12 cellular contexts compared by ENCODE assay signal in genomic region chr17:63399856-63400255, GRCh38. TPM values are rescaled to one million over a fixed set of nuclear protein-coding genes. Genes with fewer than 3 reads are reported as not detected.
DNase-seq lines count a peak whose midpoint lies in the region; ATAC-seq, FAIRE-seq and TF ChIP-seq lines count a peak whose summit lies in the region.
"Had no signal": no experiment of that assay in that cellular context is flagged by ENCODE, and none has a peak within 500 bp of the region (broad histone marks: within the 10 kb centered on the region; RNA-seq: fewer than 3 reads in every experiment).

No MANE protein-coding gene starts in this region.

- H3K27ac ChIP-seq in kidney (ENCODE audit: low read depth in 2 of 2, low read length in 2 of 2) (no peak overlapping the region), small intestine (ENCODE audit: low read depth in 1 of 2, low read length in 1 of 2) (peak overlapping the region in 1 of 2 donors; percentile 14), prostate gland (no peak overlapping the region)
- H3K27ac ChIP-seq: cardiac muscle cell had no signal

- CTCF ChIA-PET in GM10248 (lab: Yijun Ruan, JAX): interaction anchor here (1.6 kb wide), 1 partner anchor 19 kb away, joined by 5 read pairs; no protein-coding TSS in a partner anchor

- FAIRE-seq in HTR-8/SVneo (lab: Jason Lieb, UNC) (peak; percentile 73), kidney (lab: Jason Lieb, UNC) (no peak), small intestine (lab: Jason Lieb, UNC) (no peak)

- H3K36me3 ChIP-seq in kidney (ENCODE audit: control insufficient read depth in 1 of 2, insufficient read depth in 2 of 2, low read length in 2 of 2) (peaks cover 0 to 8% of the 10 kb centered on the region in 2 donors), small intestine (ENCODE audit: control insufficient read depth in 2 of 2, insufficient read depth in 2 of 2, low read length in 2 of 2) (no peaks in the 10 kb centered on the region), prostate gland (no peaks in the 10 kb centered on the region)

- 57 to 88% (median 87%) methylated on average over 4 of the region's 4 CpGs for WGBS in small intestine, 3 donors
- WGBS in prostate gland: 51% methylated on average over 4 of the region's 4 CpGs

- no peak for TF ChIP-seq POLR2A in prostate gland (IDR thresholded peaks at IDR 0.05)

- intact Hi-C loops in kidney (cut with DNase I): loop anchor here (10.0 kb wide), 1 partner anchor 315 kb away; no protein-coding TSS in a partner anchor
- intact Hi-C loops in prostate gland (cut with DNase I): no loop called here

- no peaks in the 10 kb centered on the region for H3K27me3 Mint-ChIP-seq in brain
- H3K27me3 Mint-ChIP-seq: activated CD8-positive, alpha-beta memory T cell treated with anti-CD3 and anti-CD28 coated beads, Interleukin-2, amount 10 ng/mL, durations not matched to agents 7 days and 5 days had no signal

- H3K4me3 ChIP-seq in kidney (ENCODE audit: low read length in 2 of 2) (no peak overlapping the region), small intestine (ENCODE audit: low read depth in 1 of 2, low read length in 2 of 2) (no peak overlapping the region), prostate gland (no peak overlapping the region)
- H3K4me3 ChIP-seq: cardiac muscle cell, skin epidermis had no signal

- peak overlapping the region in 4 of 5 experiments; percentile 36 to 93 (median 70) for H3K27ac Mint-ChIP-seq in brain
- H3K27ac Mint-ChIP-seq: activated CD8-positive, alpha-beta memory T cell treated with anti-CD3 and anti-CD28 coated beads, Interleukin-2, amount 10 ng/mL, durations not matched to agents 7 days and 5 days; stimulated activated effector memory CD8-positive, alpha-beta T cell treated with anti-CD3 and anti-CD28 coated beads, Interleukin-12 subunit alpha, Interleukin-12 subunit beta, amount 100 ng/mL, for 72 hours had no signal

- H3K27me3 ChIP-seq in small intestine (ENCODE audit: control insufficient read depth in 2 of 2, insufficient read depth in 2 of 2, low read length in 2 of 2) (no peaks in the 10 kb centered on the region), prostate gland (replicated peaks; ENCODE audit: insufficient read depth) (no peaks in the 10 kb centered on the region)
- H3K27me3 ChIP-seq: cardiac muscle cell had no signal

- peaks cover 51% of the 10 kb centered on the region for H3K4me1 Mint-ChIP-seq in brain
- H3K4me1 Mint-ChIP-seq: stimulated activated effector memory CD8-positive, alpha-beta T cell treated with anti-CD3 and anti-CD28 coated beads, Interleukin-12 subunit alpha, Interleukin-12 subunit beta, amount 100 ng/mL, for 72 hours had no signal

- TF ChIP-seq CTCF in brain (conservative IDR thresholded peaks at IDR 0.05) (no peak), kidney (IDR thresholded peaks at IDR 0.05; ENCODE audit: borderline replicate concordance, extremely low read depth, insufficient read depth) (no peak), prostate gland (IDR thresholded peaks at IDR 0.05) (no peak), GM10248 (IDR thresholded peaks at IDR 0.05; ENCODE audit: control extremely low read depth, extremely low read depth, low read depth, missing control alignments) (no peak)

- peak overlapping the region in 3 of 5 experiments; percentile 6 to 36 (median 12) for H3K4me3 Mint-ChIP-seq in brain
- H3K4me3 Mint-ChIP-seq: activated CD8-positive, alpha-beta memory T cell treated with anti-CD3 and anti-CD28 coated beads, Interleukin-2, amount 10 ng/mL, durations not matched to agents 7 days and 5 days; stimulated activated effector memory CD8-positive, alpha-beta T cell treated with anti-CD3 and anti-CD28 coated beads, Interleukin-12 subunit alpha, Interleukin-12 subunit beta, amount 100 ng/mL, for 72 hours had no signal

- H3K4me1 ChIP-seq in kidney (ENCODE audit: control insufficient read depth in 1 of 2, insufficient read depth in 1 of 2, low read depth in 1 of 2, low read length in 2 of 2) (peaks cover 0 to 6% of the 10 kb centered on the region in 2 donors), small intestine (ENCODE audit: control insufficient read depth in 2 of 2, insufficient read depth in 1 of 2, low read depth in 1 of 2, low read length in 1 of 2) (no peaks in the 10 kb centered on the region), prostate gland (replicated peaks) (no peaks in the 10 kb centered on the region)

- DNase-seq in HTR-8/SVneo (ENCODE audit: insufficient read length, low spot score): no peak
- DNase-seq in kidney: peak; percentile 79
- peak; percentile 13 for DNase-seq in small intestine
- DNase-seq in prostate gland (ENCODE audit: low spot score): no peak
- no peak for DNase-seq in GM10248 (ENCODE audit: extremely low spot score)
- DNase-seq: activated CD8-positive, alpha-beta memory T cell treated with anti-CD3 and anti-CD28 coated beads, Interleukin-2, amount 10 ng/mL, durations not matched to agents 7 days and 5 days had no signal

- H3K9ac ChIP-seq in kidney (ENCODE audit: low read length in 2 of 2): no peak overlapping the region

- H3K36me3 Mint-ChIP-seq in brain: peaks cover 65% of the 10 kb centered on the region
- H3K36me3 Mint-ChIP-seq: activated CD8-positive, alpha-beta memory T cell treated with anti-CD3 and anti-CD28 coated beads, Interleukin-2, amount 10 ng/mL, durations not matched to agents 7 days and 5 days had no signal

- POLR2A ChIA-PET in GM10248 (lab: Yijun Ruan, JAX): no interaction called here

- H3K9me3 ChIP-seq in kidney (ENCODE audit: control insufficient read depth in 1 of 2, low read length in 2 of 2): no peaks in the 10 kb centered on the region
- no peaks in the 10 kb centered on the region for H3K9me3 ChIP-seq in small intestine (ENCODE audit: control insufficient read depth, low read depth)
- H3K9me3 ChIP-seq in prostate gland: no peaks in the 10 kb centered on the region

- H3K9me3 Mint-ChIP-seq in brain: no peaks in the 10 kb centered on the region
- H3K9me3 Mint-ChIP-seq: stimulated activated effector memory CD8-positive, alpha-beta T cell treated with anti-CD3 and anti-CD28 coated beads, Interleukin-12 subunit alpha, Interleukin-12 subunit beta, amount 100 ng/mL, for 72 hours had no signal

- no peak for ATAC-seq in GM19455 (IDR thresholded peaks at IDR 0.05; ENCODE audit: unreplicated experiment)
- no peak for ATAC-seq in GM18498 (IDR thresholded peaks at IDR 0.05; ENCODE audit: unreplicated experiment)
- ATAC-seq: activated CD8-positive, alpha-beta memory T cell treated with anti-CD3 and anti-CD28 coated beads, Interleukin-2, amount 10 ng/mL, durations not matched to agents 7 days and 5 days; stimulated activated effector memory CD8-positive, alpha-beta T cell treated with anti-CD3 and anti-CD28 coated beads, Interleukin-12 subunit alpha, Interleukin-12 subunit beta, amount 100 ng/mL, for 72 hours had no signal

RNA-seq across cellular contexts. Expression of gene CYB561, which starts 46.2 kb away (rescaled TPM):
- polyA plus RNA-seq in brain (ENCODE audit: insufficient read depth, low read depth, low replicate concordance) (46.1 TPM), kidney (ENCODE audit: insufficient read depth, low read depth, low replicate concordance) (38.4 TPM), small intestine (10 to 100 TPM; 18.4 to 60.2 (median 31.8) TPM)
- total RNA-seq in kidney (51.1 TPM), prostate gland (100 to 1,000 TPM in 1 of 2 donors, 10 to 100 TPM in 1; 76.9 to 170 TPM)

Comparison
In these comparisons a context has a peak if more than half of its experiments do, and no peak if none do; other contexts are left out.
1. DNase-seq: peak in kidney (single experiment) and small intestine (single experiment); none in HTR-8/SVneo (single experiment), prostate gland (single experiment) and GM10248 (single experiment).